ENCODE assay signal across 13 cellular contexts in the genomic region with DNA sequence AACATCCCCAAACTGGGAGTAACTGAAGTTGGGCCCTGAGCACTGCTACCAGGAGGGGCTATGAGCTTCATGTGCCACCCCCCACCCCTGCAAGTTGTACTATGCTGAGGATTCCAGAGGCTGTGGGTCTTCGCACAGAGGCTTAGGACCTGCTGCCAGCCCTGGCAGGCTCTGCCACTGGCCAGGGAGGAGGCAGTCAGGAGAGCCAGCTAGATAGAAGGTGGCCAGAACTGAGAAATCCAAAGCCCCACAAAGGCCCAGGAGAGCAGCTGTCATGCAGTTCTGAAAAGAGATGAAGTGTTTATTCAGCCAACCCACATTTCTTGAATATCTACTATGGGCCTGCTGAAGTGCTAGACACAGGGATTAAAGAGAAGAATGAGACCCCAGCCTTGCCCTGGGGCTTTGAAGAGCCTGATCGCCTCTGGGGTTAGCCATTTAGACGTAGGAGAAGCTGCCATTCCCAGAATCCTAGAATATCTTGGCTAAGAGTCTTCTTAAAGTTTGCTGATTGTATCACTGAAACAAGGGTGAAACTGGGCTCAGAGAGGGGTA. TPM values are rescaled to one million over a fixed set of nuclear protein-coding genes. Genes with fewer than 3 reads are reported as not detected.
DNase-seq lines count a peak whose midpoint lies in the region; ATAC-seq and TF ChIP-seq lines count a peak whose summit lies in the region.
"Had no signal": no experiment of that assay in that cellular context is flagged by ENCODE, and none has a peak within 500 bp of the region (broad histone marks: within the 10 kb centered on the region; RNA-seq: fewer than 3 reads in every experiment).

No MANE protein-coding gene starts in this region.

- no peaks in the 10 kb centered on the region for H3K27me3 ChIP-seq in liver (ENCODE audit: control insufficient read depth in 4 of 4, insufficient read depth in 4 of 4, low read length in 3 of 4)
- H3K27me3 ChIP-seq: tibial artery had no signal

- ATAC-seq in activated CD8-positive, alpha-beta T cell treated with anti-CD3 and anti-CD28 coated beads, Interleukin-2, amount 10 ng/mL, durations not matched to agents 7 days and 5 days: no peak
- no peak for ATAC-seq in stimulated activated naive CD8-positive, alpha-beta T cell treated with anti-CD3 and anti-CD28 coated beads, Interleukin-15, amount 100 ng/mL, for 72 hours
- ATAC-seq in left colon: no peak

- peaks cover 29% of the 10 kb centered on the region for H3K4me1 Mint-ChIP-seq in activated naive CD4-positive, alpha-beta T cell treated with anti-CD3 and anti-CD28 coated beads, Interleukin-2, amount 50 U/mL, for 24 hours
- peaks cover 17% of the 10 kb centered on the region for H3K4me1 Mint-ChIP-seq in activated CD8-positive, alpha-beta T cell treated with anti-CD3 and anti-CD28 coated beads, Interleukin-2, amount 10 ng/mL, durations not matched to agents 7 days and 5 days (ENCODE audit: low read depth)
- H3K4me1 Mint-ChIP-seq in stimulated activated naive CD8-positive, alpha-beta T cell treated with anti-CD3 and anti-CD28 coated beads, Interleukin-15, amount 100 ng/mL, for 72 hours: peaks cover 25% of the 10 kb centered on the region

- peak overlapping the region; percentile 72 for H3K4me3 Mint-ChIP-seq in activated naive CD4-positive, alpha-beta T cell treated with anti-CD3 and anti-CD28 coated beads, Interleukin-2, amount 50 U/mL, for 24 hours
- H3K4me3 Mint-ChIP-seq in activated CD8-positive, alpha-beta T cell treated with anti-CD3 and anti-CD28 coated beads, Interleukin-2, amount 10 ng/mL, durations not matched to agents 7 days and 5 days: peak overlapping the region; percentile 66
- H3K4me3 Mint-ChIP-seq in stimulated activated naive CD8-positive, alpha-beta T cell treated with anti-CD3 and anti-CD28 coated beads, Interleukin-15, amount 100 ng/mL, for 72 hours: peak overlapping the region; percentile 77 to 97

- peaks cover 13 to 67% (median 58%) of the 10 kb centered on the region in 4 donors for H3K4me1 ChIP-seq in liver (ENCODE audit: control insufficient read depth in 4 of 4, insufficient read depth in 4 of 4, low read length in 3 of 4)

- H3K27me3 Mint-ChIP-seq in activated naive CD4-positive, alpha-beta T cell treated with anti-CD3 and anti-CD28 coated beads, Interleukin-2, amount 50 U/mL, for 24 hours: no peaks in the 10 kb centered on the region
- H3K27me3 Mint-ChIP-seq in activated CD8-positive, alpha-beta T cell treated with anti-CD3 and anti-CD28 coated beads, Interleukin-2, amount 10 ng/mL, durations not matched to agents 7 days and 5 days (ENCODE audit: low read depth): no peaks in the 10 kb centered on the region
- H3K27me3 Mint-ChIP-seq in stimulated activated naive CD8-positive, alpha-beta T cell treated with anti-CD3 and anti-CD28 coated beads, Interleukin-15, amount 100 ng/mL, for 72 hours: no peaks in the 10 kb centered on the region

- no peaks in the 10 kb centered on the region for H3K36me3 ChIP-seq in liver (ENCODE audit: control insufficient read depth in 4 of 4, insufficient read depth in 3 of 4, low read depth in 1 of 4, low read length in 3 of 4)
- H3K36me3 ChIP-seq: tibial artery had no signal

- intact Hi-C loops in posterior vena cava (cut with DNase I): loop anchor here in 1 of 2 donors (10.0 kb wide), 1 partner anchor 125 kb away; a partner anchor contains a TSS
- intact Hi-C loops in left colon (cut with DNase I, micrococcal nuclease): no loop called here

- peak overlapping the region; percentile 93 to 96 (median 94) for H3K4me3 ChIP-seq in liver (ENCODE audit: low read depth in 1 of 3, low read length in 3 of 3)

- 39% methylated on average over 3 of the region's 3 CpGs for WGBS in liver

- TF ChIP-seq CTCF in liver (IDR thresholded peaks at IDR 0.05; ENCODE audit: low read depth, low read length, missing input control): no peak

- TF ChIP-seq RAD21 in liver (IDR thresholded peaks at IDR 0.05): no peak

- peak overlapping the region; percentile 75 to 76 for H3K9ac ChIP-seq in liver (ENCODE audit: low read depth in 1 of 2, low read length in 2 of 2)

- POLR2A ChIA-PET in activated CD8-positive, alpha-beta T cell treated with anti-CD3 and anti-CD28 coated beads, Interleukin-2, amount 10 ng/mL, durations not matched to agents 7 days and 5 days (lab: Charles Lee): interaction anchor here (1.9 to 2.4 kb wide), 2 partner anchors 10 to 50 kb away, joined by 8 to 23 read pairs; a partner anchor contains a TSS

- H3K27ac ChIP-seq in liver (ENCODE audit: low read depth in 1 of 2, low read length in 2 of 2): peak overlapping the region; percentile 42 to 66
- H3K27ac ChIP-seq: SK-N-MC had no signal

- CTCF ChIA-PET in activated CD8-positive, alpha-beta T cell treated with anti-CD3 and anti-CD28 coated beads, Interleukin-2, amount 10 ng/mL, durations not matched to agents 7 days and 5 days (lab: Charles Lee): interaction anchor here (0.6 to 7.4 kb wide), 9 partner anchors 8 to 258 kb away, joined by 3 to 75 read pairs (median 4); a partner anchor contains a TSS

- H3K36me3 Mint-ChIP-seq in activated naive CD4-positive, alpha-beta T cell treated with anti-CD3 and anti-CD28 coated beads, Interleukin-2, amount 50 U/mL, for 24 hours: peaks cover 2% of the 10 kb centered on the region
- peaks cover 2% of the 10 kb centered on the region for H3K36me3 Mint-ChIP-seq in activated CD8-positive, alpha-beta T cell treated with anti-CD3 and anti-CD28 coated beads, Interleukin-2, amount 10 ng/mL, durations not matched to agents 7 days and 5 days (ENCODE audit: low read depth)

- no peaks in the 10 kb centered on the region for H3K9me3 ChIP-seq in liver (ENCODE audit: control insufficient read depth in 4 of 4, low read length in 3 of 4)
- H3K9me3 ChIP-seq: tibial artery had no signal

- H3K9me3 Mint-ChIP-seq in activated naive CD4-positive, alpha-beta T cell treated with anti-CD3 and anti-CD28 coated beads, Interleukin-2, amount 50 U/mL, for 24 hours: no peaks in the 10 kb centered on the region
- H3K9me3 Mint-ChIP-seq in activated CD8-positive, alpha-beta T cell treated with anti-CD3 and anti-CD28 coated beads, Interleukin-2, amount 10 ng/mL, durations not matched to agents 7 days and 5 days (ENCODE audit: insufficient read depth): no peaks in the 10 kb centered on the region
- no peaks in the 10 kb centered on the region for H3K9me3 Mint-ChIP-seq in stimulated activated naive CD8-positive, alpha-beta T cell treated with anti-CD3 and anti-CD28 coated beads, Interleukin-15, amount 100 ng/mL, for 72 hours

- H3K27ac Mint-ChIP-seq in activated naive CD4-positive, alpha-beta T cell treated with anti-CD3 and anti-CD28 coated beads, Interleukin-2, amount 50 U/mL, for 24 hours: peak overlapping the region; percentile 55
- H3K27ac Mint-ChIP-seq in activated CD8-positive, alpha-beta T cell treated with anti-CD3 and anti-CD28 coated beads, Interleukin-2, amount 10 ng/mL, durations not matched to agents 7 days and 5 days: peak overlapping the region; percentile 39
- H3K27ac Mint-ChIP-seq in stimulated activated naive CD8-positive, alpha-beta T cell treated with anti-CD3 and anti-CD28 coated beads, Interleukin-15, amount 100 ng/mL, for 72 hours: peak overlapping the region; percentile 52 to 76

- DNase-seq in activated naive CD4-positive, alpha-beta T cell treated with anti-CD3 and anti-CD28 coated beads, Interleukin-2, amount 50 U/mL, for 16 hours: no peak
- no peak for DNase-seq in activated CD8-positive, alpha-beta T cell treated with anti-CD3 and anti-CD28 coated beads, Interleukin-2, amount 10 ng/mL, durations not matched to agents 7 days and 5 days
- no peak for DNase-seq in stimulated activated naive CD8-positive, alpha-beta T cell treated with anti-CD3 and anti-CD28 coated beads, Interleukin-15, amount 100 ng/mL, for 72 hours
- DNase-seq in posterior vena cava (ENCODE audit: low spot score): no peak
- no peak for DNase-seq in DMS153 (lab: John Stamatoyannopoulos, UW)
- DNase-seq in left colon: no peak
- DNase-seq: hypothalamus, NCI-H1417 treated with DMSO at 0.1 percent for 48 hours, tibial artery had no signal

TF ChIP-seq in liver, 16 proteins besides CTCF, POLR2A, EP300 and RAD21 (continues in another document):
- TF ChIP-seq TAF1 (conservative IDR thresholded peaks at IDR 0.05): no peak
- no peak for TF ChIP-seq JUND (IDR thresholded peaks at IDR 0.05)
- no peak for TF ChIP-seq FOXA1 (IDR thresholded peaks at IDR 0.05)
- no peak for TF ChIP-seq RXRA (IDR thresholded peaks at IDR 0.05)

RNA-seq across cellular contexts. Expression of a gene that starts 1.4 kb away (rescaled TPM):
- 10 to 100 TPM; 26.0 to 30.7 TPM for total RNA-seq in activated CD8-positive, alpha-beta T cell treated with anti-CD3 and anti-CD28 coated beads, Interleukin-2, amount 10 ng/mL, durations not matched to agents 7 days and 5 days
- total RNA-seq in liver: 100 to 1,000 TPM in 1 of 2 donors, 10 to 100 TPM in 1; 99.1 to 258 TPM
- 10 to 100 TPM; 40.2 to 49.3 TPM for polyA plus RNA-seq in liver
- total RNA-seq in posterior vena cava: 10 to 100 TPM; 33.1 to 41.2 TPM
- total RNA-seq in left colon: 10 to 100 TPM; 58.8 to 64.1 TPM

RNA-seq across cellular contexts. Expression of a gene that starts 10.8 kb away (rescaled TPM):
- total RNA-seq in activated CD8-positive, alpha-beta T cell treated with anti-CD3 and anti-CD28 coated beads, Interleukin-2, amount 10 ng/mL, durations not matched to agents 7 days and 5 days: 10 to 100 TPM; 78.9 to 81.7 TPM
- total RNA-seq in liver: 10 to 100 TPM; 20.9 to 27.5 TPM
- 10 to 100 TPM; 15.7 to 24.8 TPM for polyA plus RNA-seq in liver
- 10 to 100 TPM; 24.3 to 25.4 TPM for total RNA-seq in posterior vena cava
- total RNA-seq in left colon: 10 to 100 TPM; 19.5 to 23.3 TPM

RNA-seq across cellular contexts. Expression of a gene that starts 10.8 kb away (rescaled TPM):
- total RNA-seq in activated CD8-positive, alpha-beta T cell treated with anti-CD3 and anti-CD28 coated beads, Interleukin-2, amount 10 ng/mL, durations not matched to agents 7 days and 5 days: under 1 TPM; 0.34 to 0.60 TPM
- total RNA-seq in liver (1 to 10 TPM in 1 of 2 donors, under 1 TPM in 1; 0.09 to 1.1 TPM), posterior vena cava (under 1 TPM; 0.32 to 0.33 TPM), left colon (under 1 TPM; 0.11 to 0.21 TPM)
- under 1 TPM; 0.23 to 0.26 TPM for polyA plus RNA-seq in liver
- polyA plus RNA-seq: aorta had no signal

RNA-seq across cellular contexts. Expression of a gene that starts 22.9 kb away (rescaled TPM):
- total RNA-seq in activated CD8-positive, alpha-beta T cell treated with anti-CD3 and anti-CD28 coated beads, Interleukin-2, amount 10 ng/mL, durations not matched to agents 7 days and 5 days: 10 to 100 TPM; 14.0 to 15.3 TPM
- 10 to 100 TPM; 26.9 to 61.2 TPM for total RNA-seq in liver
- polyA plus RNA-seq in liver: 10 to 100 TPM; 60.8 to 63.6 TPM
- 10 to 100 TPM in 1 of 2 donors, 1 to 10 TPM in 1; 7.6 to 10.6 TPM for total RNA-seq in posterior vena cava
- total RNA-seq in left colon: 100 to 1,000 TPM; 143 to 156 TPM

RNA-seq across cellular contexts. Expression of a gene that starts 50.4 kb away (rescaled TPM):
- 1 to 10 TPM; 4.0 to 4.4 TPM for total RNA-seq in activated CD8-positive, alpha-beta T cell treated with anti-CD3 and anti-CD28 coated beads, Interleukin-2, amount 10 ng/mL, durations not matched to agents 7 days and 5 days
- total RNA-seq in liver: 1 to 10 TPM in 1 of 2 donors, under 1 TPM in 1; 0.50 to 2.3 TPM
- under 1 TPM; 0.31 to 0.81 TPM for polyA plus RNA-seq in liver
- total RNA-seq in posterior vena cava: under 1 TPM; 0.14 to 0.28 TPM
- 10 to 100 TPM; 32.6 to 39.9 TPM for total RNA-seq in left colon
